ENCODE assay signal across 1 cellular context in the genomic region with DNA sequence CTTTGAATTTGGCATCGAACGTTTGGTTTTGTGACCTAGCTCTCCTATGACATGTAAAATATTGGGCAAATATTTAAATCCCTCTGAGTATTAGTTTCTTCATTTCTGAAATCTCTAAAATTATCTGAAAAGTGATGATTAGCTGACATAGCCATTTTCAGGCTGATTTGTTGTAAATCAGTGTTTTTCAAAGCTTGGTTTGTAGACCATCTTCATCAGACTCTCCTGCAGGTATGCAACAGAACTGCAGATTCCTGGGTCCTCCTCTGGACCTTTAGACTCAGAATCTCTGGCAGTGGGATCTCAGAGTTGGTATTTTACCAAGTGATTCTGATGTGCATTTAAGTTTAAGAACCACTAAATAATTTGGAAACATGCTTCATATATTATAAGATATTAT.
TF ChIP-seq lines count a peak whose summit lies in the region.

No MANE protein-coding gene starts in this region.

TF ChIP-seq in GM23338, 12 proteins besides CTCF, POLR2A, EP300 and RAD21:
- TF ChIP-seq EZH2phosphoT487 (IDR thresholded peaks at IDR 0.05; ENCODE audit: unreplicated experiment), result no peak
- TF ChIP-seq, protein P1, sequence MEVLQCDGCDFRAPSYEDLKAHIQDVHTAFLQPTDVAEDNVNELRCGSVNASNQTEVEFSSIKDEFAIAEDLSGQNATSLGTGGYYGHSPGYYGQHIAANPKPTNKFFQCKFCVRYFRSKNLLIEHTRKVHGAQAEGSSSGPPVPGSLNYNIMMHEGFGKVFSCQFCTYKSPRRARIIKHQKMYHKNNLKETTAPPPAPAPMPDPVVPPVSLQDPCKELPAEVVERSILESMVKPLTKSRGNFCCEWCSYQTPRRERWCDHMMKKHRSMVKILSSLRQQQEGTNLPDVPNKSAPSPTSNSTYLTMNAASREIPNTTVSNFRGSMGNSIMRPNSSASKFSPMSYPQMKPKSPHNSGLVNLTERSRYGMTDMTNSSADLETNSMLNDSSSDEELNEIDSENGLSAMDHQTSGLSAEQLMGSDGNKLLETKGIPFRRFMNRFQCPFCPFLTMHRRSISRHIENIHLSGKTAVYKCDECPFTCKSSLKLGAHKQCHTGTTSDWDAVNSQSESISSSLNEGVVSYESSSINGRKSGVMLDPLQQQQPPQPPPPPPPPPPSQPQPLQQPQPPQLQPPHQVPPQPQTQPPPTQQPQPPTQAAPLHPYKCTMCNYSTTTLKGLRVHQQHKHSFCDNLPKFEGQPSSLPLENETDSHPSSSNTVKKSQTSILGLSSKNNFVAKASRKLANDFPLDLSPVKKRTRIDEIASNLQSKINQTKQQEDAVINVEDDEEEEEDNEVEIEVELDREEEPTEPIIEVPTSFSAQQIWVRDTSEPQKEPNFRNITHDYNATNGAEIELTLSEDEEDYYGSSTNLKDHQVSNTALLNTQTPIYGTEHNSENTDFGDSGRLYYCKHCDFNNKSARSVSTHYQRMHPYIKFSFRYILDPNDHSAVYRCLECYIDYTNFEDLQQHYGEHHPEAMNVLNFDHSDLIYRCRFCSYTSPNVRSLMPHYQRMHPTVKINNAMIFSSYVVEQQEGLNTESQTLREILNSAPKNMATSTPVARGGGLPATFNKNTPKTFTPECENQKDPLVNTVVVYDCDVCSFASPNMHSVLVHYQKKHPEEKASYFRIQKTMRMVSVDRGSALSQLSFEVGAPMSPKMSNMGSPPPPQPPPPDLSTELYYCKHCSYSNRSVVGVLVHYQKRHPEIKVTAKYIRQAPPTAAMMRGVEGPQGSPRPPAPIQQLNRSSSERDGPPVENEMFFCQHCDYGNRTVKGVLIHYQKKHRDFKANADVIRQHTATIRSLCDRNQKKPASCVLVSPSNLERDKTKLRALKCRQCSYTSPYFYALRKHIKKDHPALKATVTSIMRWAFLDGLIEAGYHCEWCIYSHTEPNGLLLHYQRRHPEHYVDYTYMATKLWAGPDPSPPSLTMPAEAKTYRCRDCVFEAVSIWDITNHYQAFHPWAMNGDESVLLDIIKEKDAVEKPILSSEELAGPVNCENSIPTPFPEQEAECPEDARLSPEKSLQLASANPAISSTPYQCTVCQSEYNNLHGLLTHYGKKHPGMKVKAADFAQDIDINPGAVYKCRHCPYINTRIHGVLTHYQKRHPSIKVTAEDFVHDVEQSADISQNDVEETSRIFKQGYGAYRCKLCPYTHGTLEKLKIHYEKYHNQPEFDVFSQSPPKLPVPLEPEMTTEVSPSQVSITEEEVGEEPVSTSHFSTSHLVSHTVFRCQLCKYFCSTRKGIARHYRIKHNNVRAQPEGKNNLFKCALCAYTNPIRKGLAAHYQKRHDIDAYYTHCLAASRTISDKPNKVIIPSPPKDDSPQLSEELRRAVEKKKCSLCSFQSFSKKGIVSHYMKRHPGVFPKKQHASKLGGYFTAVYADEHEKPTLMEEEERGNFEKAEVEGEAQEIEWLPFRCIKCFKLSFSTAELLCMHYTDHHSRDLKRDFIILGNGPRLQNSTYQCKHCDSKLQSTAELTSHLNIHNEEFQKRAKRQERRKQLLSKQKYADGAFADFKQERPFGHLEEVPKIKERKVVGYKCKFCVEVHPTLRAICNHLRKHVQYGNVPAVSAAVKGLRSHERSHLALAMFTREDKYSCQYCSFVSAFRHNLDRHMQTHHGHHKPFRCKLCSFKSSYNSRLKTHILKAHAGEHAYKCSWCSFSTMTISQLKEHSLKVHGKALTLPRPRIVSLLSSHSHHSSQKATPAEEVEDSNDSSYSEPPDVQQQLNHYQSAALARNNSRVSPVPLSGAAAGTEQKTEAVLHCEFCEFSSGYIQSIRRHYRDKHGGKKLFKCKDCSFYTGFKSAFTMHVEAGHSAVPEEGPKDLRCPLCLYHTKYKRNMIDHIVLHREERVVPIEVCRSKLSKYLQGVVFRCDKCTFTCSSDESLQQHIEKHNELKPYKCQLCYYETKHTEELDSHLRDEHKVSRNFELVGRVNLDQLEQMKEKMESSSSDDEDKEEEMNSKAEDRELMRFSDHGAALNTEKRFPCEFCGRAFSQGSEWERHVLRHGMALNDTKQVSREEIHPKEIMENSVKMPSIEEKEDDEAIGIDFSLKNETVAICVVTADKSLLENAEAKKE (CRISPR knock-in tag; IDR thresholded peaks at IDR 0.05), result no peak
- no peak for TF ChIP-seq STAT1 (IDR thresholded peaks at IDR 0.05; ENCODE audit: unreplicated experiment)
- no peak for TF ChIP-seq POLR2AphosphoS5 (IDR thresholded peaks at IDR 0.05; ENCODE audit: low read depth)
- TF ChIP-seq, protein P2, sequence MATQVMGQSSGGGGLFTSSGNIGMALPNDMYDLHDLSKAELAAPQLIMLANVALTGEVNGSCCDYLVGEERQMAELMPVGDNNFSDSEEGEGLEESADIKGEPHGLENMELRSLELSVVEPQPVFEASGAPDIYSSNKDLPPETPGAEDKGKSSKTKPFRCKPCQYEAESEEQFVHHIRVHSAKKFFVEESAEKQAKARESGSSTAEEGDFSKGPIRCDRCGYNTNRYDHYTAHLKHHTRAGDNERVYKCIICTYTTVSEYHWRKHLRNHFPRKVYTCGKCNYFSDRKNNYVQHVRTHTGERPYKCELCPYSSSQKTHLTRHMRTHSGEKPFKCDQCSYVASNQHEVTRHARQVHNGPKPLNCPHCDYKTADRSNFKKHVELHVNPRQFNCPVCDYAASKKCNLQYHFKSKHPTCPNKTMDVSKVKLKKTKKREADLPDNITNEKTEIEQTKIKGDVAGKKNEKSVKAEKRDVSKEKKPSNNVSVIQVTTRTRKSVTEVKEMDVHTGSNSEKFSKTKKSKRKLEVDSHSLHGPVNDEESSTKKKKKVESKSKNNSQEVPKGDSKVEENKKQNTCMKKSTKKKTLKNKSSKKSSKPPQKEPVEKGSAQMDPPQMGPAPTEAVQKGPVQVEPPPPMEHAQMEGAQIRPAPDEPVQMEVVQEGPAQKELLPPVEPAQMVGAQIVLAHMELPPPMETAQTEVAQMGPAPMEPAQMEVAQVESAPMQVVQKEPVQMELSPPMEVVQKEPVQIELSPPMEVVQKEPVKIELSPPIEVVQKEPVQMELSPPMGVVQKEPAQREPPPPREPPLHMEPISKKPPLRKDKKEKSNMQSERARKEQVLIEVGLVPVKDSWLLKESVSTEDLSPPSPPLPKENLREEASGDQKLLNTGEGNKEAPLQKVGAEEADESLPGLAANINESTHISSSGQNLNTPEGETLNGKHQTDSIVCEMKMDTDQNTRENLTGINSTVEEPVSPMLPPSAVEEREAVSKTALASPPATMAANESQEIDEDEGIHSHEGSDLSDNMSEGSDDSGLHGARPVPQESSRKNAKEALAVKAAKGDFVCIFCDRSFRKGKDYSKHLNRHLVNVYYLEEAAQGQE (IDR thresholded peaks at IDR 0.05; ENCODE audit: unreplicated experiment), result no peak
- TF ChIP-seq ZNF331 (CRISPR knock-in tag; IDR thresholded peaks at IDR 0.05; ENCODE audit: low read depth), result no peak
- no peak for TF ChIP-seq EZH2 (IDR thresholded peaks at IDR 0.05; ENCODE audit: low read depth, unreplicated experiment)
- no peak for TF ChIP-seq CREB1 (CRISPR knock-in tag; IDR thresholded peaks at IDR 0.05; ENCODE audit: low read depth)
- no peak for TF ChIP-seq JUNB (IDR thresholded peaks at IDR 0.05; ENCODE audit: unreplicated experiment)
- TF ChIP-seq ZNF114 (CRISPR knock-in tag; IDR thresholded peaks at IDR 0.05), result no peak
- TF ChIP-seq, protein P3, sequence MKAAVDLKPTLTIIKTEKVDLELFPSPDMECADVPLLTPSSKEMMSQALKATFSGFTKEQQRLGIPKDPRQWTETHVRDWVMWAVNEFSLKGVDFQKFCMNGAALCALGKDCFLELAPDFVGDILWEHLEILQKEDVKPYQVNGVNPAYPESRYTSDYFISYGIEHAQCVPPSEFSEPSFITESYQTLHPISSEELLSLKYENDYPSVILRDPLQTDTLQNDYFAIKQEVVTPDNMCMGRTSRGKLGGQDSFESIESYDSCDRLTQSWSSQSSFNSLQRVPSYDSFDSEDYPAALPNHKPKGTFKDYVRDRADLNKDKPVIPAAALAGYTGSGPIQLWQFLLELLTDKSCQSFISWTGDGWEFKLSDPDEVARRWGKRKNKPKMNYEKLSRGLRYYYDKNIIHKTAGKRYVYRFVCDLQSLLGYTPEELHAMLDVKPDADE (IDR thresholded peaks at IDR 0.05), result no peak
